9 cellular contexts compared by ENCODE assay signal in the genomic region with DNA sequence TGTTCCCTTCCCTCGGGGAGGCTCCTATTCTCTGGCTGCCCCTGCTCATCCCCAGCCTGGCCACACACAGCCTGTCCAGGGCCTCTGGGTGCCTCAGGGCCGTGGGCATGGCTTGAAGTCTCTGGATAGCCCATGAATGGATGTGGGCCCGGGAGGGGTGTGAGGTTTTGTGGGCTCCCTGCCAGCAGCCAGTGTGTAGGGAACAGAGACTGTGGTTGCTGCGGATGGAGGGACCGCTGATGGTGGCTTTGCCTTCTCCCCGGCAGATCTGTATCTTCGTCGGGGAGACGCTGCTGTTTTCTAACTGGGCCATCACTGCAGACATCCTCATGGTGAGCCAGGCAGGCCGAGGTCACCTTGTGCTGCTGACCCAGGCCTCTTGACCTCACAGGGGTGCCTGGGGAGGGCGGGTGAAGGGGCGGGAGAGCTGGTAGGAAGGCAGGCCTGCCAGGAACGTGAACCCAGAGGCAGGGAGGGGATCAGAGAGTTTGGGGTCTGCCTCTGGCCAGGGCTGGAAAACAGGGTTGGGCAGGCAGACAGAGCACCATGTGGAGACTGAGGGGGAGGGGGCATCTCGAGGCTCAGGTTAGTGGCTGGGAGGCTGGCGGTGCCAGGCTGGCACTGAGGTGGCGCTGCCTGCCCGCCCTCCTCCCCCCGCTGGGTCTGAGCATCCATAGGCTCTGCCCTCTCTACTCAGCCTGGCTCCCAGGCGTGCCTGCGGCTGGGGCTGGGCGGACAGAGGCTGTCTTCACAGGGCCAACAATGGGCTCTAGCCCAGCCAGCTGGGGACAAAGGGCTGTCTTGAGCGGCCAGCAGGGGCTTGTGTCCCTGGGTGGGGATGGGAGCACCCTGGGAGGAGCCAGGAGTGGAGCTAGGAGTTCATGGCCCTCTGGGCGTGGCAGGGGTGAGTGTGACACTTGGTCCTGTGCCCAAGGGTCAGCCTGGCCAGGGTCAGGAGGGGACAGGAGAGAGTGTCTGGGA. TPM values are rescaled to one million over a fixed set of nuclear protein-coding genes. Genes with fewer than 3 reads are reported as not detected.
A peak's percentile ranks its signal among the peaks of the same experiment; 100 is the strongest.
DNase-seq lines count a peak whose midpoint lies in the region; ATAC-seq and TF ChIP-seq lines count a peak whose summit lies in the region.
"Had no signal": no experiment of that assay in that cellular context is flagged by ENCODE, and none has a peak within 500 bp of the region (broad histone marks: within the 10 kb centered on the region; RNA-seq: fewer than 3 reads in every experiment).

No MANE protein-coding gene starts in this region.

- H3K4me3 ChIP-seq in heart right ventricle = no peak overlapping the region
- no peak overlapping the region for H3K4me3 ChIP-seq in gastrocnemius medialis

- 65 to 70% methylated on average over 23 of the region's 23 CpGs for WGBS in heart right ventricle, 2 donors

- peak in 1 of 9 donors; percentile 15 for TF ChIP-seq CTCF in heart right ventricle (IDR thresholded peaks at IDR 0.05)
- TF ChIP-seq CTCF in gastrocnemius medialis (IDR thresholded peaks at IDR 0.05 in 4 of 5, conservative IDR thresholded peaks at IDR 0.05 in 1 of 5) = peak in 1 of 5 experiments; percentile 11

- H3K36me3 ChIP-seq in heart right ventricle (peaks cover 0 to 16% (median 0%) of the 10 kb centered on the region in 9 donors), gastrocnemius medialis (peaks cover 0 to 3% of the 10 kb centered on the region in 2 donors)

- peak in 6 of 8 donors; percentile 7 to 16 (median 11) for ATAC-seq in heart right ventricle
- no peak for ATAC-seq in gastrocnemius medialis
- no peak for ATAC-seq in GM18520 (IDR thresholded peaks at IDR 0.05; ENCODE audit: unreplicated experiment)

- intact Hi-C loops in heart right ventricle (cut with DNase I) (loop anchor here in 2 of 10 donors (10.0 kb wide), 1 partner anchor 109 kb away; no protein-coding TSS in a partner anchor), gastrocnemius medialis (cut with DNase I; ENCODE audit: low total_unique reads) (no loop called here)

- H3K27ac ChIP-seq in heart right ventricle (peak overlapping the region in 9 of 10 donors; percentile 41 to 88 (median 64)), gastrocnemius medialis (peak overlapping the region; percentile 18 to 76 (median 66))

- DNase-seq in NCI-H1436 (lab: John Stamatoyannopoulos, UW) (peak; percentile 14), NCI-H1436 treated with DMSO at 0.1 percent for 48 hours (lab: John Stamatoyannopoulos, UW) (no peak), RPMI7951 (ENCODE audit: low read depth) (peak; percentile 52), heart right ventricle (peak in 1 of 2 donors; percentile 49), gastrocnemius medialis (no peak), NCI-H2227 treated with DMSO at 0.1 percent for 48 hours (lab: John Stamatoyannopoulos, UW) (no peak), Kasumi-1 (lab: John Stamatoyannopoulos, UW) (no peak)
- DNase-seq: T-cell had no signal

- H3K27me3 ChIP-seq in heart right ventricle (no peaks in the 10 kb centered on the region), gastrocnemius medialis (no peaks in the 10 kb centered on the region)

- H3K4me1 ChIP-seq in heart right ventricle (peaks cover 27 to 100% (median 86%) of the 10 kb centered on the region in 9 donors), gastrocnemius medialis (peaks cover 30 to 52% of the 10 kb centered on the region in 2 donors)

- H3K9me3 ChIP-seq in heart right ventricle (no peaks in the 10 kb centered on the region), gastrocnemius medialis (no peaks in the 10 kb centered on the region)

- TF ChIP-seq POLR2A in gastrocnemius medialis (IDR thresholded peaks at IDR 0.05) = no peak

- in situ Hi-C loops in gastrocnemius medialis (cut with MboI; ENCODE audit: low sequenced_read_pairs in 4 of 4) = no loop called here

RNA-seq across cellular contexts. Expression of a gene that starts 21.4 kb away (rescaled TPM):
- 25.3 and 28.1 TPM in 2 replicates for total RNA-seq in RPMI7951 (2014; rRNA removed; shearing (Covaris generic))
- 10 to 100 TPM; 18.7 to 30.3 (median 21.7) TPM for total RNA-seq in heart right ventricle
- polyA plus RNA-seq in heart right ventricle = 10 to 100 TPM; 25.4 to 25.7 TPM
- total RNA-seq in gastrocnemius medialis = 10 to 100 TPM; 42.5 to 60.2 (median 48.9) TPM

RNA-seq across cellular contexts. Expression of a gene that starts 26.6 kb away (rescaled TPM):
- not detected in 2 replicates for total RNA-seq in RPMI7951 (2014; rRNA removed; shearing (Covaris generic))
- total RNA-seq in heart right ventricle = under 1 TPM in 4 of 10 donors, not detected in 6; 0.08 to 0.19 (median 0.12) TPM
- under 1 TPM; 0.03 to 0.15 TPM for polyA plus RNA-seq in heart right ventricle
- under 1 TPM in 1 of 4 donors, not detected in 3; 0.63 TPM for total RNA-seq in gastrocnemius medialis
- total RNA-seq: T-cell had no signal

RNA-seq across cellular contexts. Expression of a gene that starts 35.1 kb away (rescaled TPM):
- total RNA-seq in RPMI7951 (2014; rRNA removed; shearing (Covaris generic)) = not detected in 2 replicates
- total RNA-seq in heart right ventricle (10 to 100 TPM in 4 of 10 donors, 1 to 10 TPM in 6; 4.5 to 19.9 (median 8.9) TPM), gastrocnemius medialis (1 to 10 TPM; 2.7 to 6.2 (median 4.2) TPM)
- polyA plus RNA-seq in heart right ventricle = 10 to 100 TPM; 22.0 to 27.7 TPM

RNA-seq across cellular contexts. Expression of a gene that starts 50.5 kb away (rescaled TPM):
- not detected in 2 replicates for total RNA-seq in RPMI7951 (2014; rRNA removed; shearing (Covaris generic))
- total RNA-seq in heart right ventricle (10 to 100 TPM in 9 of 10 donors, 1 to 10 TPM in 1; 7.8 to 84.1 (median 23.4) TPM), gastrocnemius medialis (100 to 1,000 TPM; 110 to 588 (median 420) TPM)
- 10 to 100 TPM in 1 of 2 donors, 1 to 10 TPM in 1; 2.7 to 11.8 TPM for polyA plus RNA-seq in heart right ventricle
- total RNA-seq: T-cell had no signal

Comparison
In these comparisons a context has a peak if more than half of its experiments do, and no peak if none do; other contexts are left out.
1. DNase-seq: peak in NCI-H1436 (single experiment) and RPMI7951 (single experiment); none in NCI-H1436 treated with DMSO at 0.1 percent for 48 hours (single experiment), gastrocnemius medialis (0 of 2), NCI-H2227 treated with DMSO at 0.1 percent for 48 hours (single experiment) and Kasumi-1 (0 of 2).
2. ATAC-seq: peak in heart right ventricle (6 of 8); none in gastrocnemius medialis (0 of 2) and GM18520 (single experiment).